8 cellular contexts compared by ENCODE assay signal in the genomic region with DNA sequence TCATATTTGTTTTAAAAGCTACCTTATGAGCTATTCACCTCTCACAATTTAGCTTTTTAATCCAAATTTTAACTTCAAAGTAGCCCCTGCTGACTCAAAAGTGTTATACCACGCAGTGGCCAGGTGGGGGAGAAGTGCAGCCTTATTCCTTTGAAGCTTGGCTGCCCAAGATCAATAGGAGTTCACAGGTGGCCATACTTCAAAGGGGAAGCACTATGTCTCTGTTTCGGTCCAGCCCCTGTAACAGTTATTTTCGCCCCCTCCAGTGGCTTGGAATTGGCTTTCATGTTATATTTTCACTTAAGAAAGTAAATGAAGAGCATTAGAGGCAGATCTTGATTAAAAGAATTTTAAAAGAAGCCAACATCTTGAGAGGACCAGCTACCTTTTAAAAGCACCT.
DNase-seq lines count a peak whose midpoint lies in the region; ATAC-seq and TF ChIP-seq lines count a peak whose summit lies in the region.

No MANE protein-coding gene starts in this region.

- H3K27ac Mint-ChIP-seq in chondrocyte (ENCODE audit: unreplicated experiment) (no peak overlapping the region), neural progenitor cell (no peak overlapping the region)
- no peak overlapping the region for H3K27ac Mint-ChIP-seq in CD8-positive, alpha-beta T cell

- CTCF ChIA-PET in CD8-positive, alpha-beta T cell (lab: Charles Lee) = no interaction called here

- H3K36me3 ChIP-seq in neural progenitor cell = no peaks in the 10 kb centered on the region
- no peaks in the 10 kb centered on the region for H3K36me3 ChIP-seq in CD8-positive, alpha-beta T cell (ENCODE audit: insufficient read depth, low read length)

- DNase-seq in NCI-H82 (lab: John Stamatoyannopoulos, UW) (peak; percentile 78), chondrocyte (ENCODE audit: low spot score) (no peak), neural progenitor cell (ENCODE audit: low spot score) (peak; percentile 83), GDM1 (lab: John Stamatoyannopoulos, UW) (no peak)
- no peak for DNase-seq in CD8-positive, alpha-beta T cell

- ATAC-seq in GM21515 (IDR thresholded peaks at IDR 0.05; ENCODE audit: unreplicated experiment) (peak; percentile 94), HG03558 (IDR thresholded peaks at IDR 0.05; ENCODE audit: extremely low read depth, unreplicated experiment) (peak; percentile 95)
- no peak for ATAC-seq in CD8-positive, alpha-beta T cell

- no peak overlapping the region for H3K4me2 ChIP-seq in neural progenitor cell

- no peak overlapping the region for H3K9ac ChIP-seq in neural progenitor cell

- no peak overlapping the region for H3K4me3 ChIP-seq in GM12875 (ENCODE audit: low read depth, low read length)
- no peak overlapping the region for H3K4me3 ChIP-seq in neural progenitor cell
- H3K4me3 ChIP-seq in CD8-positive, alpha-beta T cell (ENCODE audit: low read depth, low read length) = no peak overlapping the region

- H3K9me3 ChIP-seq in neural progenitor cell (ENCODE audit: low read depth) = no peaks in the 10 kb centered on the region
- H3K9me3 ChIP-seq in CD8-positive, alpha-beta T cell (ENCODE audit: low read length) = no peaks in the 10 kb centered on the region

- no peaks in the 10 kb centered on the region for H4K20me1 ChIP-seq in neural progenitor cell (ENCODE audit: low read depth)

- peak; percentile 64; the same call in 1 of the 2 replicates for TF ChIP-seq CTCF in GM12875 (IDR thresholded peaks at IDR 0.05; ENCODE audit: borderline replicate concordance, insufficient read depth, low read depth, low read length)
- peak; percentile 82 for TF ChIP-seq CTCF in chondrocyte (IDR thresholded peaks at IDR 0.05)
- peak; percentile 79 for TF ChIP-seq CTCF in neural progenitor cell (IDR thresholded peaks at IDR 0.05)
- TF ChIP-seq CTCF in CD8-positive, alpha-beta T cell (IDR thresholded peaks at IDR 0.05) = no peak

- H2AFZ ChIP-seq in neural progenitor cell (replicated peaks) = no peak overlapping the region

- peaks cover 3% of the 10 kb centered on the region for H3K4me1 ChIP-seq in neural progenitor cell
- no peaks in the 10 kb centered on the region for H3K4me1 ChIP-seq in CD8-positive, alpha-beta T cell (ENCODE audit: insufficient read depth, low read length)

- no peaks in the 10 kb centered on the region for H3K27me3 ChIP-seq in neural progenitor cell
- no peaks in the 10 kb centered on the region for H3K27me3 ChIP-seq in CD8-positive, alpha-beta T cell (ENCODE audit: insufficient read depth, low read length)

- no peak overlapping the region for H3K27ac ChIP-seq in neural progenitor cell
- H3K27ac ChIP-seq in CD8-positive, alpha-beta T cell (ENCODE audit: low read depth, low read length) = no peak overlapping the region

- H3K4me1 Mint-ChIP-seq in chondrocyte (ENCODE audit: low read depth) (no peaks in the 10 kb centered on the region), neural progenitor cell (peaks cover 5% of the 10 kb centered on the region)
- no peaks in the 10 kb centered on the region for H3K4me1 Mint-ChIP-seq in CD8-positive, alpha-beta T cell (ENCODE audit: low read depth)

- intact Hi-C loops in CD8-positive, alpha-beta T cell (cut with DNase I, micrococcal nuclease) = no loop called here

- H3K4me3 Mint-ChIP-seq in chondrocyte (ENCODE audit: unreplicated experiment) = no peak overlapping the region
- peak overlapping the region; percentile 41 for H3K4me3 Mint-ChIP-seq in neural progenitor cell
- no peak overlapping the region for H3K4me3 Mint-ChIP-seq in CD8-positive, alpha-beta T cell

- H3K27me3 Mint-ChIP-seq in chondrocyte (ENCODE audit: low read depth) (no peaks in the 10 kb centered on the region), neural progenitor cell (ENCODE audit: insufficient read depth, low read depth) (peaks cover 3% of the 10 kb centered on the region)
- H3K27me3 Mint-ChIP-seq in CD8-positive, alpha-beta T cell (ENCODE audit: low read depth) = no peaks in the 10 kb centered on the region

- H3K36me3 Mint-ChIP-seq in chondrocyte (ENCODE audit: low read depth) = no peaks in the 10 kb centered on the region
- no peaks in the 10 kb centered on the region for H3K36me3 Mint-ChIP-seq in neural progenitor cell
- H3K36me3 Mint-ChIP-seq in CD8-positive, alpha-beta T cell = no peaks in the 10 kb centered on the region

- POLR2A ChIA-PET in CD8-positive, alpha-beta T cell (lab: Charles Lee) = no interaction called here

- H3K9me3 Mint-ChIP-seq in chondrocyte (ENCODE audit: low read depth) (peaks cover 3% of the 10 kb centered on the region), neural progenitor cell (no peaks in the 10 kb centered on the region)
- peaks cover 9% of the 10 kb centered on the region for H3K9me3 Mint-ChIP-seq in CD8-positive, alpha-beta T cell

- no peaks in the 10 kb centered on the region for H3F3A ChIP-seq in neural progenitor cell (ENCODE audit: low read depth)

- H3K79me2 ChIP-seq in neural progenitor cell (ENCODE audit: low read depth) = no peaks in the 10 kb centered on the region

Comparison
In these comparisons a context has a peak if more than half of its experiments do, and no peak if none do; other contexts are left out.
1. DNase-seq: peak in NCI-H82 (single experiment) and neural progenitor cell (single experiment); none in chondrocyte (single experiment), CD8-positive, alpha-beta T cell (0 of 7) and GDM1 (single experiment).